Comparison of ENCODE assay signal across 26 cellular contexts in the genomic region with DNA sequence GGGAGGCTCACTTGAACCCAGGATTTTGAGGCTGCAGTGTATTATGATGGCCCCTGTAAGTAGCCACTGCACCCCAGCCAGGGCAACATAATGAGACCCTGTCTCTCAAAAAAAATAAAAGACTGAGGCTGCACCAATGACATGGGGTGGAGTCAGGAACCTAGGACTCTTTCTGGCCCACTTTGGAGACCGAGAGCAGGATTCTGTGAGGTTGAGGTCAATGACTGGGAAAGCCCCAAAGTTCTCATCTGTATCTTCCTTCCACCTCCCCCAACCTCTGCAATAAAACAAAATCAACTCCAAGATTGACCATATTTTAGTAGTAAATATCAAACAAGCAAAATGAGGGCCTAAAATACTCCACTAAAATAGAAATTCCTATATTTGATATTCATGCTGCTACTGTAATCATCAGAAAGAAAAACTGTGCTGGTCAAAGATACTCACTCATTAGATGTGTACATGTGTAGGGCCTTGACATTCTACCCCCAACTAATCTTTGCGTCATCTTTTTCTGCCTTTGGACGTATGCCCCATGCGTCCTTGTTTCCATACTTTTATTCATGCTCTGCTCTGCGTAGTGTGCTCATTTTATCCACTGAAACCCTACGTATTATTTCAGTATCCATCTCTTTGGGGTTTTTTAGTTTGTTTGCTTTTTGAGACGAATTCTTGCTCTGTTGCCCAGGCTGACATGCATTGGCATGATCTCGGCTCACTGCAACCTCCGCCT. TPM values are rescaled to one million over a fixed set of nuclear protein-coding genes. Genes with fewer than 3 reads are reported as not detected.
DNase-seq lines count a peak whose midpoint lies in the region; ATAC-seq and TF ChIP-seq lines count a peak whose summit lies in the region.
"Had no signal": no experiment of that assay in that cellular context is flagged by ENCODE, and none has a peak within 500 bp of the region (broad histone marks: within the 10 kb centered on the region; RNA-seq: fewer than 3 reads in every experiment).

No MANE protein-coding gene starts in this region.

- H3K4me1 Mint-ChIP-seq in activated CD8-positive, alpha-beta T cell treated with anti-CD3 and anti-CD28 coated beads for 36 hours (ENCODE audit: low read depth) = peaks cover 46% of the 10 kb centered on the region
- H3K4me1 Mint-ChIP-seq in activated CD8-positive, alpha-beta T cell treated with anti-CD3 and anti-CD28 coated beads, Interleukin-2, amount 10 ng/mL, durations not matched to agents 7 days and 5 days (ENCODE audit: low read depth) = peaks cover 32% of the 10 kb centered on the region
- peaks cover 37 to 62% of the 10 kb centered on the region in 2 donors for H3K4me1 Mint-ChIP-seq in immature natural killer cell
- peaks cover 43% of the 10 kb centered on the region for H3K4me1 Mint-ChIP-seq in stimulated activated effector memory CD8-positive, alpha-beta T cell treated with anti-CD3 and anti-CD28 coated beads, Interleukin-12 subunit alpha, Interleukin-12 subunit beta, amount 100 ng/mL, for 72 hours

- TSS peak; percentile 16 for BruUV-seq in Panc1 (replicated peaks; lab: Mats Ljungman, UMichigan)

- peak overlapping the region; percentile 84 for H3K27ac ChIP-seq in Panc1 (ENCODE audit: low read length)
- H3K27ac ChIP-seq: body of pancreas, heart left ventricle, pancreas, sigmoid colon, SK-N-MC, WERI-Rb-1 had no signal

- H3K27me3 Mint-ChIP-seq in activated CD8-positive, alpha-beta T cell treated with anti-CD3 and anti-CD28 coated beads for 36 hours = no peaks in the 10 kb centered on the region
- no peaks in the 10 kb centered on the region for H3K27me3 Mint-ChIP-seq in activated CD8-positive, alpha-beta T cell treated with anti-CD3 and anti-CD28 coated beads, Interleukin-2, amount 10 ng/mL, durations not matched to agents 7 days and 5 days (ENCODE audit: low read depth)
- no peaks in the 10 kb centered on the region for H3K27me3 Mint-ChIP-seq in immature natural killer cell (ENCODE audit: low read depth in 3 of 3)
- H3K27me3 Mint-ChIP-seq: activated CD4-positive, alpha-beta T cell treated with anti-CD3 and anti-CD28 coated beads, Interleukin-2, amount 10 ng/mL, durations not matched to agents 7 days and 5 days; activated naive CD8-positive, alpha-beta T cell treated with anti-CD3 and anti-CD28 coated beads, Interleukin-2, amount 50 U/mL, for 24 hours; memory B cell; naive B cell had no signal

- peak; percentile 60 for ATAC-seq in activated CD8-positive, alpha-beta T cell treated with anti-CD3 and anti-CD28 coated beads for 36 hours
- ATAC-seq in activated CD8-positive, alpha-beta T cell treated with anti-CD3 and anti-CD28 coated beads, Interleukin-2, amount 10 ng/mL, durations not matched to agents 7 days and 5 days = no peak
- 0 out of 2 replicates have a peak, but pooled peaks have one; percentile 1 for ATAC-seq in Panc1
- ATAC-seq in stimulated activated effector memory CD8-positive, alpha-beta T cell treated with anti-CD3 and anti-CD28 coated beads, Interleukin-12 subunit alpha, Interleukin-12 subunit beta, amount 100 ng/mL, for 72 hours = peak; percentile 67
- ATAC-seq in HG03432 (IDR thresholded peaks at IDR 0.05; ENCODE audit: unreplicated experiment) = no peak
- ATAC-seq: activated naive CD8-positive, alpha-beta T cell treated with anti-CD3 and anti-CD28 coated beads, Interleukin-2, amount 50 U/mL, for 24 hours; body of pancreas; heart left ventricle; left colon; pancreas had no signal

- intact Hi-C loops in activated CD8-positive, alpha-beta T cell treated with anti-CD3 and anti-CD28 coated beads for 36 hours (cut with micrococcal nuclease) = no loop called here
- intact Hi-C loops in Panc1 (cut with micrococcal nuclease; ENCODE audit: unreplicated experiment) = no loop called here

- no peaks in the 10 kb centered on the region for H3K9me3 ChIP-seq in Panc1 (ENCODE audit: control insufficient read depth, insufficient read depth, low read depth, low read length)
- H3K9me3 ChIP-seq: body of pancreas, heart left ventricle, pancreas, sigmoid colon had no signal

- no peak for DNase-seq in activated CD8-positive, alpha-beta T cell treated with anti-CD3 and anti-CD28 coated beads for 36 hours
- DNase-seq in activated CD8-positive, alpha-beta T cell treated with anti-CD3 and anti-CD28 coated beads, Interleukin-2, amount 10 ng/mL, durations not matched to agents 7 days and 5 days = no peak
- DNase-seq in Panc1 (ENCODE audit: low read depth, low spot score) (no peak), immature natural killer cell (no peak), DMS153 treated with DMSO at 0.1 percent for 48 hours (lab: John Stamatoyannopoulos, UW; ENCODE audit: unreplicated experiment) (no peak), UCSD-AML1 (lab: John Stamatoyannopoulos, UW; ENCODE audit: unreplicated experiment) (no peak)
- DNase-seq in stimulated activated effector memory CD8-positive, alpha-beta T cell treated with anti-CD3 and anti-CD28 coated beads, Interleukin-12 subunit alpha, Interleukin-12 subunit beta, amount 100 ng/mL, for 72 hours (ENCODE audit: low spot score in 2 of 2) = no peak
- DNase-seq: 8988T; activated CD4-positive, alpha-beta T cell treated with anti-CD3 and anti-CD28 coated beads, Interleukin-2, amount 10 ng/mL, durations not matched to agents 7 days and 5 days; activated gamma-delta T cell; activated naive CD8-positive, alpha-beta T cell treated with anti-CD3 and anti-CD28 coated beads, Interleukin-2, amount 50 U/mL, for 24 hours; body of pancreas; effector CD4-positive, alpha-beta T cell; GF-D8; heart left ventricle; left colon; naive B cell; NCI-H1048; NCI-H187; NCI-H526 treated with DMSO at 0.1 percent for 48 hours; pancreas; sigmoid colon; WERI-Rb-1 had no signal

- TF ChIP-seq CTCF in activated CD8-positive, alpha-beta T cell treated with anti-CD3 and anti-CD28 coated beads for 36 hours (IDR thresholded peaks at IDR 0.05) = no peak
- no peak for TF ChIP-seq CTCF in Panc1 (IDR thresholded peaks at IDR 0.05)

- CTCF ChIA-PET in activated CD8-positive, alpha-beta T cell treated with anti-CD3 and anti-CD28 coated beads for 36 hours (lab: Charles Lee) = interaction anchor here (1.2 kb wide), 1 partner anchor 8 kb away, joined by 3 read pairs; no protein-coding TSS in a partner anchor
- CTCF ChIA-PET in activated CD8-positive, alpha-beta T cell treated with anti-CD3 and anti-CD28 coated beads, Interleukin-2, amount 10 ng/mL, durations not matched to agents 7 days and 5 days (lab: Charles Lee) = interaction anchor here (0.9 to 1.0 kb wide), 2 partner anchors 12 to 14 kb away, joined by 3 to 4 read pairs; no protein-coding TSS in a partner anchor
- CTCF ChIA-PET in Panc1 (lab: Charles Lee) = interaction anchor here (1.2 kb wide), 1 partner anchor 11 kb away, joined by 3 read pairs; no protein-coding TSS in a partner anchor

- H3K36me3 ChIP-seq in Panc1 (ENCODE audit: control insufficient read depth, insufficient read depth, low read length) = no peaks in the 10 kb centered on the region
- H3K36me3 ChIP-seq: pancreas, WERI-Rb-1 had no signal

- peaks cover 75% of the 10 kb centered on the region for H3K4me1 ChIP-seq in Panc1 (ENCODE audit: control insufficient read depth, insufficient read depth, low read length)

- H3K27ac Mint-ChIP-seq in activated CD8-positive, alpha-beta T cell treated with anti-CD3 and anti-CD28 coated beads for 36 hours = peak overlapping the region; percentile 44
- no peak overlapping the region for H3K27ac Mint-ChIP-seq in activated CD8-positive, alpha-beta T cell treated with anti-CD3 and anti-CD28 coated beads, Interleukin-2, amount 10 ng/mL, durations not matched to agents 7 days and 5 days
- H3K27ac Mint-ChIP-seq in immature natural killer cell = peak overlapping the region in 5 of 6 donors; percentile 12 to 57 (median 28)
- H3K27ac Mint-ChIP-seq in stimulated activated effector memory CD8-positive, alpha-beta T cell treated with anti-CD3 and anti-CD28 coated beads, Interleukin-12 subunit alpha, Interleukin-12 subunit beta, amount 100 ng/mL, for 72 hours = no peak overlapping the region
- H3K27ac Mint-ChIP-seq: activated CD4-positive, alpha-beta T cell treated with anti-CD3 and anti-CD28 coated beads, Interleukin-2, amount 10 ng/mL, durations not matched to agents 7 days and 5 days; activated naive CD8-positive, alpha-beta T cell treated with anti-CD3 and anti-CD28 coated beads, Interleukin-2, amount 50 U/mL, for 24 hours; memory B cell had no signal

- no peaks in the 10 kb centered on the region for H3K9me3 Mint-ChIP-seq in activated CD8-positive, alpha-beta T cell treated with anti-CD3 and anti-CD28 coated beads for 36 hours
- no peaks in the 10 kb centered on the region for H3K9me3 Mint-ChIP-seq in activated CD8-positive, alpha-beta T cell treated with anti-CD3 and anti-CD28 coated beads, Interleukin-2, amount 10 ng/mL, durations not matched to agents 7 days and 5 days (ENCODE audit: insufficient read depth)
- no peaks in the 10 kb centered on the region for H3K9me3 Mint-ChIP-seq in immature natural killer cell
- H3K9me3 Mint-ChIP-seq in stimulated activated effector memory CD8-positive, alpha-beta T cell treated with anti-CD3 and anti-CD28 coated beads, Interleukin-12 subunit alpha, Interleukin-12 subunit beta, amount 100 ng/mL, for 72 hours = no peaks in the 10 kb centered on the region
- H3K9me3 Mint-ChIP-seq: activated CD4-positive, alpha-beta T cell treated with anti-CD3 and anti-CD28 coated beads, Interleukin-2, amount 10 ng/mL, durations not matched to agents 7 days and 5 days; activated naive CD8-positive, alpha-beta T cell treated with anti-CD3 and anti-CD28 coated beads, Interleukin-2, amount 50 U/mL, for 24 hours; memory B cell; naive B cell had no signal

- H3K4me3 Mint-ChIP-seq in activated CD8-positive, alpha-beta T cell treated with anti-CD3 and anti-CD28 coated beads for 36 hours = no peak overlapping the region
- H3K4me3 Mint-ChIP-seq in activated CD8-positive, alpha-beta T cell treated with anti-CD3 and anti-CD28 coated beads, Interleukin-2, amount 10 ng/mL, durations not matched to agents 7 days and 5 days = no peak overlapping the region
- no peak overlapping the region for H3K4me3 Mint-ChIP-seq in immature natural killer cell
- H3K4me3 Mint-ChIP-seq in stimulated activated effector memory CD8-positive, alpha-beta T cell treated with anti-CD3 and anti-CD28 coated beads, Interleukin-12 subunit alpha, Interleukin-12 subunit beta, amount 100 ng/mL, for 72 hours = no peak overlapping the region
- H3K4me3 Mint-ChIP-seq: activated CD4-positive, alpha-beta T cell treated with anti-CD3 and anti-CD28 coated beads, Interleukin-2, amount 10 ng/mL, durations not matched to agents 7 days and 5 days; activated naive CD8-positive, alpha-beta T cell treated with anti-CD3 and anti-CD28 coated beads, Interleukin-2, amount 50 U/mL, for 24 hours; memory B cell had no signal

- H3K36me3 Mint-ChIP-seq in activated CD8-positive, alpha-beta T cell treated with anti-CD3 and anti-CD28 coated beads for 36 hours (ENCODE audit: low read depth) = peaks cover 9% of the 10 kb centered on the region
- peaks cover 24% of the 10 kb centered on the region for H3K36me3 Mint-ChIP-seq in activated CD8-positive, alpha-beta T cell treated with anti-CD3 and anti-CD28 coated beads, Interleukin-2, amount 10 ng/mL, durations not matched to agents 7 days and 5 days (ENCODE audit: low read depth)
- H3K36me3 Mint-ChIP-seq in immature natural killer cell = peaks cover 4 to 18% (median 5%) of the 10 kb centered on the region in 3 donors
- peaks cover 34% of the 10 kb centered on the region for H3K36me3 Mint-ChIP-seq in stimulated activated effector memory CD8-positive, alpha-beta T cell treated with anti-CD3 and anti-CD28 coated beads, Interleukin-12 subunit alpha, Interleukin-12 subunit beta, amount 100 ng/mL, for 72 hours
- H3K36me3 Mint-ChIP-seq: naive B cell had no signal

- POLR2A ChIA-PET in activated CD8-positive, alpha-beta T cell treated with anti-CD3 and anti-CD28 coated beads for 36 hours (lab: Charles Lee) = no interaction called here
- POLR2A ChIA-PET in activated CD8-positive, alpha-beta T cell treated with anti-CD3 and anti-CD28 coated beads, Interleukin-2, amount 10 ng/mL, durations not matched to agents 7 days and 5 days (lab: Charles Lee) = no interaction called here
- POLR2A ChIA-PET in Panc1 (lab: Charles Lee) = interaction anchor here (0.5 to 0.6 kb wide), 2 partner anchors 9 to 90 kb away, joined by 4 to 5 read pairs; no protein-coding TSS in a partner anchor

- no peak overlapping the region for H3K4me3 ChIP-seq in Panc1 (ENCODE audit: low read depth in 2 of 2, low read length in 2 of 2)
- H3K4me3 ChIP-seq: body of pancreas, heart left ventricle, pancreas, sigmoid colon, SK-N-MC had no signal

- H3K27me3 ChIP-seq in Panc1 (ENCODE audit: control insufficient read depth, insufficient read depth, low read length) = no peaks in the 10 kb centered on the region
- H3K27me3 ChIP-seq: body of pancreas, heart left ventricle, pancreas, sigmoid colon had no signal

- in situ Hi-C loops in Panc1 (cut with HindIII; ENCODE audit: low pct_unique_long_range_greater_than_20kb, low sequenced_read_pairs) = no loop called here

RNA-seq across cellular contexts. Expression of a gene that starts 23.8 kb away (rescaled TPM):
- total RNA-seq in activated CD8-positive, alpha-beta T cell treated with anti-CD3 and anti-CD28 coated beads for 36 hours = 10 to 100 TPM; 11.4 to 12.7 TPM
- 10 to 100 TPM; 25.7 to 25.9 TPM for total RNA-seq in activated CD8-positive, alpha-beta T cell treated with anti-CD3 and anti-CD28 coated beads, Interleukin-2, amount 10 ng/mL, durations not matched to agents 7 days and 5 days
- 91.3 TPM for total RNA-seq in Panc1 (2021; ENCODE audit: unreplicated experiment)
- 99.5 TPM for polyA plus RNA-seq in Panc1 (2012; ENCODE audit: insufficient read length)
- polyA plus RNA-seq in immature natural killer cell = 10 to 100 TPM; 34.1 to 53.1 (median 35.2) TPM

RNA-seq across cellular contexts. Expression of a gene that starts 53.2 kb away (rescaled TPM):
- 10 to 100 TPM; 12.8 to 16.3 TPM for total RNA-seq in activated CD8-positive, alpha-beta T cell treated with anti-CD3 and anti-CD28 coated beads for 36 hours
- 10 to 100 TPM; 22.2 TPM for total RNA-seq in activated CD8-positive, alpha-beta T cell treated with anti-CD3 and anti-CD28 coated beads, Interleukin-2, amount 10 ng/mL, durations not matched to agents 7 days and 5 days
- 11.6 TPM for total RNA-seq in Panc1 (2021; ENCODE audit: unreplicated experiment)
- 4.0 TPM for polyA plus RNA-seq in Panc1 (2012; ENCODE audit: insufficient read length)
- 1 to 10 TPM; 4.9 to 9.6 (median 7.9) TPM for polyA plus RNA-seq in immature natural killer cell

RNA-seq across cellular contexts. Expression of a gene that starts 53.4 kb away (rescaled TPM):
- total RNA-seq in activated CD8-positive, alpha-beta T cell treated with anti-CD3 and anti-CD28 coated beads for 36 hours = 1 to 10 TPM; 5.3 to 6.2 TPM
- total RNA-seq in activated CD8-positive, alpha-beta T cell treated with anti-CD3 and anti-CD28 coated beads, Interleukin-2, amount 10 ng/mL, durations not matched to agents 7 days and 5 days = 1 to 10 TPM; 4.7 to 5.2 TPM
- total RNA-seq in Panc1 (2021; ENCODE audit: unreplicated experiment) = 20.7 TPM
- polyA plus RNA-seq in Panc1 (2012; ENCODE audit: insufficient read length) = 19.3 TPM
- polyA plus RNA-seq in immature natural killer cell = 1 to 10 TPM; 2.6 to 3.9 (median 3.6) TPM

Comparison
In these comparisons a context has a peak if more than half of its experiments do, and no peak if none do; other contexts are left out.
1. ATAC-seq: peak in activated CD8-positive, alpha-beta T cell treated with anti-CD3 and anti-CD28 coated beads for 36 hours (single experiment), Panc1 (single experiment) and stimulated activated effector memory CD8-positive, alpha-beta T cell treated with anti-CD3 and anti-CD28 coated beads, Interleukin-12 subunit alpha, Interleukin-12 subunit beta, amount 100 ng/mL, for 72 hours (single experiment); none in activated CD8-positive, alpha-beta T cell treated with anti-CD3 and anti-CD28 coated beads, Interleukin-2, amount 10 ng/mL, durations not matched to agents 7 days and 5 days (single experiment) and HG03432 (single experiment).
2. H3K27ac Mint-ChIP-seq: peak in activated CD8-positive, alpha-beta T cell treated with anti-CD3 and anti-CD28 coated beads for 36 hours (single experiment) and immature natural killer cell (5 of 6); none in activated CD8-positive, alpha-beta T cell treated with anti-CD3 and anti-CD28 coated beads, Interleukin-2, amount 10 ng/mL, durations not matched to agents 7 days and 5 days (single experiment) and stimulated activated effector memory CD8-positive, alpha-beta T cell treated with anti-CD3 and anti-CD28 coated beads, Interleukin-12 subunit alpha, Interleukin-12 subunit beta, amount 100 ng/mL, for 72 hours (single experiment).